ENCODE assay signal across 10 cellular contexts in genomic region chr21:42684109-42684916, GRCh38.
A peak's percentile ranks its signal among the peaks of the same experiment; 100 is the strongest.
DNase-seq lines count a peak whose midpoint lies in the region; ATAC-seq lines count a peak whose summit lies in the region.
"Had no signal": no experiment of that assay in that cellular context is flagged by ENCODE, and none has a peak within 500 bp of the region (broad histone marks: within the 10 kb centered on the region; RNA-seq: fewer than 3 reads in every experiment).

No MANE protein-coding gene starts in this region.

- ATAC-seq in GM21737 (IDR thresholded peaks at IDR 0.05; ENCODE audit: unreplicated experiment), result no peak
- ATAC-seq in HG03520 (IDR thresholded peaks at IDR 0.05; ENCODE audit: unreplicated experiment), result no peak

- peak overlapping the region; percentile 99 for H3K27ac Mint-ChIP-seq in T-helper 2 cell treated with Interferon-gamma antibody and Interleukin-4, amounts not matched to agents 5 μg/mL and 100 μg/mL, for 36 hours
- peak overlapping the region; percentile 84 for H3K27ac Mint-ChIP-seq in activated naive CD4-positive, alpha-beta T cell treated with anti-CD3 and anti-CD28 coated beads, Interleukin-2, amount 50 U/mL, for 24 hours

- peak; percentile 34 for DNase-seq in ELR (ENCODE audit: low read depth)
- peak; percentile 62 for DNase-seq in T-helper 2 cell treated with Interferon-gamma antibody and Interleukin-4, amounts not matched to agents 5 μg/mL and 100 μg/mL, for 36 hours (ENCODE audit: low spot score)
- peak; percentile 27 to 37 for DNase-seq in stimulated activated CD4-positive, alpha-beta T cell treated with anti-CD3 and anti-CD28 coated beads, Interleukin-15, amount 100 ng/mL, for 48 hours (ENCODE audit: low read depth in 2 of 2)
- DNase-seq in DMS79 (lab: John Stamatoyannopoulos, UW), result no peak
- no peak for DNase-seq in NOMO-1 treated with dmso at 0.1 percent for 144 hours (lab: John Stamatoyannopoulos, UW; ENCODE audit: unreplicated experiment)
- DNase-seq: glutamatergic neuron, IMR-90 had no signal

- peaks cover 6% of the 10 kb centered on the region for H3K36me3 Mint-ChIP-seq in T-helper 2 cell treated with Interferon-gamma antibody and Interleukin-4, amounts not matched to agents 5 μg/mL and 100 μg/mL, for 36 hours (ENCODE audit: low read depth)
- H3K36me3 Mint-ChIP-seq in activated naive CD4-positive, alpha-beta T cell treated with anti-CD3 and anti-CD28 coated beads, Interleukin-2, amount 50 U/mL, for 24 hours, result peaks cover 3% of the 10 kb centered on the region

- peaks cover 51% of the 10 kb centered on the region for H3K4me1 Mint-ChIP-seq in T-helper 2 cell treated with Interferon-gamma antibody and Interleukin-4, amounts not matched to agents 5 μg/mL and 100 μg/mL, for 36 hours (ENCODE audit: low read depth)
- H3K4me1 Mint-ChIP-seq in activated naive CD4-positive, alpha-beta T cell treated with anti-CD3 and anti-CD28 coated beads, Interleukin-2, amount 50 U/mL, for 24 hours, result peaks cover 52% of the 10 kb centered on the region

- peak overlapping the region; percentile 91 for H3K4me3 Mint-ChIP-seq in T-helper 2 cell treated with Interferon-gamma antibody and Interleukin-4, amounts not matched to agents 5 μg/mL and 100 μg/mL, for 36 hours
- peak overlapping the region; percentile 82 for H3K4me3 Mint-ChIP-seq in activated naive CD4-positive, alpha-beta T cell treated with anti-CD3 and anti-CD28 coated beads, Interleukin-2, amount 50 U/mL, for 24 hours

- H3K27me3 Mint-ChIP-seq in T-helper 2 cell treated with Interferon-gamma antibody and Interleukin-4, amounts not matched to agents 5 μg/mL and 100 μg/mL, for 36 hours (ENCODE audit: low read depth), result no peaks in the 10 kb centered on the region
- no peaks in the 10 kb centered on the region for H3K27me3 Mint-ChIP-seq in activated naive CD4-positive, alpha-beta T cell treated with anti-CD3 and anti-CD28 coated beads, Interleukin-2, amount 50 U/mL, for 24 hours

- no peaks in the 10 kb centered on the region for H3K9me3 Mint-ChIP-seq in T-helper 2 cell treated with Interferon-gamma antibody and Interleukin-4, amounts not matched to agents 5 μg/mL and 100 μg/mL, for 36 hours
- no peaks in the 10 kb centered on the region for H3K9me3 Mint-ChIP-seq in activated naive CD4-positive, alpha-beta T cell treated with anti-CD3 and anti-CD28 coated beads, Interleukin-2, amount 50 U/mL, for 24 hours

Comparison
In these comparisons a context has a peak if more than half of its experiments do, and no peak if none do; other contexts are left out.
1. DNase-seq: peak in ELR (single experiment), T-helper 2 cell treated with Interferon-gamma antibody and Interleukin-4, amounts not matched to agents 5 μg/mL and 100 μg/mL, for 36 hours (single experiment) and stimulated activated CD4-positive, alpha-beta T cell treated with anti-CD3 and anti-CD28 coated beads, Interleukin-15, amount 100 ng/mL, for 48 hours (2 of 2); none in DMS79 (single experiment) and NOMO-1 treated with dmso at 0.1 percent for 144 hours (single experiment).